25 cellular contexts compared by ENCODE assay signal in genomic region chr10:8296090-8296741, GRCh38.
DNase-seq lines count a peak whose midpoint lies in the region; ATAC-seq and TF ChIP-seq lines count a peak whose summit lies in the region.
"Had no signal": no experiment of that assay in that cellular context is flagged by ENCODE, and none has a peak within 500 bp of the region (broad histone marks: within the 10 kb centered on the region; RNA-seq: fewer than 3 reads in every experiment).

No MANE protein-coding gene starts in this region.

- no peak overlapping the region for H2BK15ac ChIP-seq in H9 (ENCODE audit: low read depth, low read length)

- H4K20me1 ChIP-seq in H9 (ENCODE audit: control insufficient read depth, insufficient read depth, insufficient read length) (no peaks in the 10 kb centered on the region), PC-3 (ENCODE audit: low read length) (no peaks in the 10 kb centered on the region), osteoblast (ENCODE audit: insufficient read depth, low read length) (no peaks in the 10 kb centered on the region)

- DNase-seq in H9 (peak; percentile 72), PC-3 (no peak), progenitor cell of endocrine pancreas (ENCODE audit: low spot score, unreplicated experiment) (no peak), osteoblast (ENCODE audit: insufficient read length, low spot score, missing footprints) (no peak)
- no peak for DNase-seq in activated T-cell treated with anti-CD3 and anti-CD28 coated beads, Interleukin-2, amount 50 U/mL, for 1 hour
- no peak for DNase-seq in activated CD4-positive, alpha-beta T cell treated with anti-CD3 and anti-CD28 coated beads, Interleukin-2, amount 10 ng/mL, durations not matched to agents 7 days and 5 days
- DNase-seq: activated CD4-positive, alpha-beta T cell treated with anti-CD3 and anti-CD28 coated beads for 36 hours; activated naive CD4-positive, alpha-beta T cell treated with anti-CD3 and anti-CD28 coated beads for 36 hours; Calu3; colonic mucosa; DND-41; KBM-7; left cardiac atrium; MG63; NCI-H2171; NCI-H510A treated with DMSO at 0.1 percent for 48 hours; occipital lobe; stimulated activated CD4-positive, alpha-beta T cell treated with anti-CD3 and anti-CD28 coated beads, Interleukin-4, amount 100 ng/mL, for 1 hour had no signal

- H3K27ac Mint-ChIP-seq in H9 = peak overlapping the region in 1 of 3 experiments; percentile 54; a peak in 1 of 7 replicates
- H3K27ac Mint-ChIP-seq in progenitor cell of endocrine pancreas = no peak overlapping the region
- H3K27ac Mint-ChIP-seq in activated CD4-positive, alpha-beta T cell treated with anti-CD3 and anti-CD28 coated beads, Interleukin-2, amount 10 ng/mL, durations not matched to agents 7 days and 5 days = no peak overlapping the region
- H3K27ac Mint-ChIP-seq: activated CD4-positive, alpha-beta T cell treated with anti-CD3 and anti-CD28 coated beads for 36 hours; activated naive CD4-positive, alpha-beta T cell treated with anti-CD3 and anti-CD28 coated beads for 36 hours; stimulated activated memory B cell treated with anti-CD40 and anti-IgM and Interleukin-4, amounts not matched to agents 10 μg/mL and 1 μg/mL and 100 μg/mL, for 72 hours had no signal

- H3K79me2 ChIP-seq in H9 (ENCODE audit: insufficient read depth, low read length) = no peaks in the 10 kb centered on the region
- no peaks in the 10 kb centered on the region for H3K79me2 ChIP-seq in PC-3 (ENCODE audit: low read length)
- H3K79me2 ChIP-seq in osteoblast (ENCODE audit: insufficient read depth, low read length) = no peaks in the 10 kb centered on the region

- H3K9me2 ChIP-seq in PC-3 (replicated peaks; ENCODE audit: low read length) = no peaks in the 10 kb centered on the region

- H3K9me3 Mint-ChIP-seq in H9 (no peaks in the 10 kb centered on the region; a peak in 1 of 5 replicates), progenitor cell of endocrine pancreas (ENCODE audit: low read depth) (no peaks in the 10 kb centered on the region)
- no peaks in the 10 kb centered on the region for H3K9me3 Mint-ChIP-seq in activated CD4-positive, alpha-beta T cell treated with anti-CD3 and anti-CD28 coated beads, Interleukin-2, amount 10 ng/mL, durations not matched to agents 7 days and 5 days
- H3K9me3 Mint-ChIP-seq: activated naive CD4-positive, alpha-beta T cell treated with anti-CD3 and anti-CD28 coated beads for 36 hours had no signal

- H3K23me2 ChIP-seq in H9 (ENCODE audit: insufficient read length, low read depth, low read length, poor library complexity, severe bottlenecking) = peaks cover 3% of the 10 kb centered on the region

- H3K9me3 ChIP-seq in H9 (ENCODE audit: control insufficient read depth, low read depth, low read length) = no peaks in the 10 kb centered on the region
- no peaks in the 10 kb centered on the region for H3K9me3 ChIP-seq in PC-3 (ENCODE audit: low read length)
- no peaks in the 10 kb centered on the region for H3K9me3 ChIP-seq in iPS-18a (ENCODE audit: control insufficient read depth, low read depth, low read length)
- no peaks in the 10 kb centered on the region for H3K9me3 ChIP-seq in osteoblast (ENCODE audit: low read depth, low read length)
- H3K9me3 ChIP-seq: colonic mucosa, gastroesophageal sphincter, HAP-1, MG63, SJSA1, suprapubic skin had no signal

- H3K27ac ChIP-seq in H9 (ENCODE audit: insufficient read length, low read depth, low read length) = no peak overlapping the region
- no peak overlapping the region for H3K27ac ChIP-seq in PC-3 (ENCODE audit: low read length)
- no peak overlapping the region for H3K27ac ChIP-seq in iPS-18a (ENCODE audit: low read length)
- no peak overlapping the region for H3K27ac ChIP-seq in osteoblast (ENCODE audit: low read depth, low read length)
- H3K27ac ChIP-seq: C4-2B, colonic mucosa, gastroesophageal sphincter, SJSA1, suprapubic skin had no signal

- H3K4me2 ChIP-seq in H9 (ENCODE audit: insufficient read depth, insufficient read length, low read length) (peak overlapping the region; percentile 35), PC-3 (ENCODE audit: low read length) (0 out of 2 replicates have a peak overlapping the region, but pooled peaks have one; percentile 26), osteoblast (ENCODE audit: insufficient read depth, low read length) (no peak overlapping the region)

- no peak overlapping the region for H3K14ac ChIP-seq in H9 (ENCODE audit: insufficient read depth, low read length)

- H3K4ac ChIP-seq in H9 (ENCODE audit: low read depth, low read length) = no peak overlapping the region

- no peak for TF ChIP-seq CTCF in H9 (conservative IDR thresholded peaks at IDR 0.05)
- TF ChIP-seq CTCF in PC-3 (conservative IDR thresholded peaks at IDR 0.05; ENCODE audit: low read depth, low read length) = no peak
- no peak for TF ChIP-seq CTCF in progenitor cell of endocrine pancreas (IDR thresholded peaks at IDR 0.05; ENCODE audit: unreplicated experiment)
- TF ChIP-seq CTCF in osteoblast (IDR thresholded peaks at IDR 0.05; ENCODE audit: extremely low read depth, low read depth, low read length) = no peak

- no peak overlapping the region for H4K91ac ChIP-seq in H9 (ENCODE audit: insufficient read length, low read depth, low read length)

- H3K56ac ChIP-seq in H9 (ENCODE audit: insufficient read length, low read depth, low read length) = no peak overlapping the region

- intact Hi-C loops in PC-3 (cut with micrococcal nuclease) = no loop called here

- H3K36me3 Mint-ChIP-seq in H9 (ENCODE audit: insufficient read depth in 1 of 3, low read depth in 3 of 3) (no peaks in the 10 kb centered on the region), progenitor cell of endocrine pancreas (ENCODE audit: insufficient read depth) (no peaks in the 10 kb centered on the region)
- no peaks in the 10 kb centered on the region for H3K36me3 Mint-ChIP-seq in activated CD4-positive, alpha-beta T cell treated with anti-CD3 and anti-CD28 coated beads, Interleukin-2, amount 10 ng/mL, durations not matched to agents 7 days and 5 days (ENCODE audit: low read depth)
- H3K36me3 Mint-ChIP-seq: stimulated activated memory B cell treated with anti-CD40 and anti-IgM and Interleukin-4, amounts not matched to agents 10 μg/mL and 1 μg/mL and 100 μg/mL, for 72 hours had no signal

- CTCF ChIA-PET in PC-3 (lab: Charles Lee) = no interaction called here
- CTCF ChIA-PET in activated CD4-positive, alpha-beta T cell treated with anti-CD3 and anti-CD28 coated beads, Interleukin-2, amount 10 ng/mL, durations not matched to agents 7 days and 5 days (lab: Charles Lee) = no interaction called here

- H3K23ac ChIP-seq in H9 (ENCODE audit: insufficient read length, low read depth, low read length) = no peak overlapping the region

- H3T11ph ChIP-seq in H9 (ENCODE audit: low read length) = no peak overlapping the region

- H2BK5ac ChIP-seq in H9 (ENCODE audit: insufficient read length, low read length) = no peak overlapping the region

- H3F3A ChIP-seq in PC-3 (ENCODE audit: low read length, unreplicated experiment) = no peaks in the 10 kb centered on the region

- peaks cover 2% of the 10 kb centered on the region; the same call in 1 of the 2 replicates for H3K4me1 ChIP-seq in H9 (ENCODE audit: insufficient read depth, low read length)
- 0 out of 2 replicates have a peak, but pooled peaks cover 4% of the 10 kb centered on the region for H3K4me1 ChIP-seq in PC-3 (ENCODE audit: insufficient read depth, low read length)
- no peaks in the 10 kb centered on the region for H3K4me1 ChIP-seq in iPS-18a (ENCODE audit: control insufficient read depth, low read depth, low read length)
- no peaks in the 10 kb centered on the region for H3K4me1 ChIP-seq in osteoblast (ENCODE audit: insufficient read depth, low read length)
- H3K4me1 ChIP-seq: colonic mucosa, gastroesophageal sphincter, HAP-1, SJSA1 had no signal

- no peaks in the 10 kb centered on the region for H3K36me3 ChIP-seq in PC-3 (ENCODE audit: low read depth, low read length)
- no peaks in the 10 kb centered on the region for H3K36me3 ChIP-seq in iPS-18a (ENCODE audit: control insufficient read depth, low read depth, low read length)
- no peaks in the 10 kb centered on the region for H3K36me3 ChIP-seq in osteoblast (ENCODE audit: insufficient read depth, low read length)
- H3K36me3 ChIP-seq: colonic mucosa, gastroesophageal sphincter, HAP-1, MG63, SJSA1, suprapubic skin had no signal

- BruUV-seq in PC-3 (replicated peaks; lab: Mats Ljungman, UMichigan) = no TSS peak

- no peak overlapping the region for H2BK120ac ChIP-seq in H9 (ENCODE audit: low read depth, low read length, poor library complexity, severe bottlenecking)

- H2BK12ac ChIP-seq in H9 (ENCODE audit: insufficient read length, low read depth, low read length) = no peak overlapping the region

- H2AK5ac ChIP-seq in H9 (ENCODE audit: insufficient read length, low read length) = no peak overlapping the region

- no CpG with 5 or more reads among the region's 22 CpGs for WGBS in H9 (ENCODE audit: extremely low coverage, insufficient read length, low lambda C conversion rate)

- POLR2A ChIA-PET in PC-3 (lab: Charles Lee; ENCODE audit: unreplicated experiment) = no interaction called here
- POLR2A ChIA-PET in activated CD4-positive, alpha-beta T cell treated with anti-CD3 and anti-CD28 coated beads, Interleukin-2, amount 10 ng/mL, durations not matched to agents 7 days and 5 days (lab: Charles Lee) = no interaction called here

- H3K4me3 ChIP-seq in PC-3 (ENCODE audit: low read length) = no peak overlapping the region
- H3K4me3 ChIP-seq in iPS-18a (ENCODE audit: low read length) = peak overlapping the region; percentile 55
- H3K4me3 ChIP-seq in osteoblast (ENCODE audit: insufficient read depth, low read length) = no peak overlapping the region
- H3K4me3 ChIP-seq: colonic mucosa, gastroesophageal sphincter, HAP-1, MG63, SJSA1, suprapubic skin had no signal

- H3K27me3 Mint-ChIP-seq in H9 (ENCODE audit: low read depth) = peaks cover 41% of the 10 kb centered on the region
- peaks cover 68% of the 10 kb centered on the region for H3K27me3 Mint-ChIP-seq in progenitor cell of endocrine pancreas
- peaks cover 12% of the 10 kb centered on the region for H3K27me3 Mint-ChIP-seq in activated CD4-positive, alpha-beta T cell treated with anti-CD3 and anti-CD28 coated beads, Interleukin-2, amount 10 ng/mL, durations not matched to agents 7 days and 5 days
- H3K27me3 Mint-ChIP-seq: activated CD4-positive, alpha-beta T cell treated with anti-CD3 and anti-CD28 coated beads for 36 hours; stimulated activated memory B cell treated with anti-CD40 and anti-IgM and Interleukin-4, amounts not matched to agents 10 μg/mL and 1 μg/mL and 100 μg/mL, for 72 hours had no signal

- H2AFZ ChIP-seq in H9 (ENCODE audit: low read length) (peak overlapping the region; percentile 22), PC-3 (ENCODE audit: low read length) (no peak overlapping the region), osteoblast (ENCODE audit: low read length) (no peak overlapping the region)

- H3K9ac ChIP-seq in H9 (ENCODE audit: extremely low read depth, insufficient read length, low read length) (no peak overlapping the region), PC-3 (ENCODE audit: low read length) (no peak overlapping the region), iPS-18a (ENCODE audit: low read length) (peak overlapping the region; percentile 13)

- peak overlapping the region; percentile 45 for H3K18ac ChIP-seq in H9 (ENCODE audit: insufficient read length, low read depth, low read length)

- peaks cover 16 to 17% of the 10 kb centered on the region in 2 experiments for H3K4me1 Mint-ChIP-seq in H9
- H3K4me1 Mint-ChIP-seq in progenitor cell of endocrine pancreas (ENCODE audit: low read depth) = peaks cover 5% of the 10 kb centered on the region
- H3K4me1 Mint-ChIP-seq in activated CD4-positive, alpha-beta T cell treated with anti-CD3 and anti-CD28 coated beads, Interleukin-2, amount 10 ng/mL, durations not matched to agents 7 days and 5 days = no peaks in the 10 kb centered on the region
- H3K4me1 Mint-ChIP-seq: activated CD4-positive, alpha-beta T cell treated with anti-CD3 and anti-CD28 coated beads for 36 hours; stimulated activated memory B cell treated with anti-CD40 and anti-IgM and Interleukin-4, amounts not matched to agents 10 μg/mL and 1 μg/mL and 100 μg/mL, for 72 hours had no signal

- H3K79me1 ChIP-seq in H9 (ENCODE audit: insufficient read depth, low read depth, low read length, poor library complexity, severe bottlenecking) = no peaks in the 10 kb centered on the region

- no peak overlapping the region for H2BK20ac ChIP-seq in H9 (ENCODE audit: low read depth, low read length, poor library complexity, severe bottlenecking)

- H3K4me3 Mint-ChIP-seq in H9 (peak overlapping the region; percentile 66 to 69; a peak in 4 of 5 replicates), progenitor cell of endocrine pancreas (ENCODE audit: low read depth) (peak overlapping the region; percentile 61)
- no peak overlapping the region for H3K4me3 Mint-ChIP-seq in activated CD4-positive, alpha-beta T cell treated with anti-CD3 and anti-CD28 coated beads, Interleukin-2, amount 10 ng/mL, durations not matched to agents 7 days and 5 days
- H3K4me3 Mint-ChIP-seq: activated CD4-positive, alpha-beta T cell treated with anti-CD3 and anti-CD28 coated beads for 36 hours; activated naive CD4-positive, alpha-beta T cell treated with anti-CD3 and anti-CD28 coated beads for 36 hours; stimulated activated memory B cell treated with anti-CD40 and anti-IgM and Interleukin-4, amounts not matched to agents 10 μg/mL and 1 μg/mL and 100 μg/mL, for 72 hours had no signal

- ATAC-seq in PC-3 = no peak
- ATAC-seq: activated CD4-positive, alpha-beta T cell treated with anti-CD3 and anti-CD28 coated beads for 36 hours; gastroesophageal sphincter; left cardiac atrium; stimulated activated memory B cell treated with anti-CD40 and anti-IgM and Interleukin-4, amounts not matched to agents 10 μg/mL and 1 μg/mL and 100 μg/mL, for 72 hours had no signal

- H3K27me3 ChIP-seq in H9 (ENCODE audit: insufficient read depth, low read length) = no peaks in the 10 kb centered on the region; the same call in 1 of the 2 replicates
- peaks cover 58% of the 10 kb centered on the region for H3K27me3 ChIP-seq in PC-3 (ENCODE audit: low read length)
- H3K27me3 ChIP-seq in iPS-18a (ENCODE audit: control insufficient read depth, insufficient read depth, low read length) = peaks cover 22% of the 10 kb centered on the region
- no peaks in the 10 kb centered on the region for H3K27me3 ChIP-seq in osteoblast (ENCODE audit: insufficient read depth, low read length)
- H3K27me3 ChIP-seq: colonic mucosa had no signal

- no peak overlapping the region for H4K8ac ChIP-seq in H9 (replicated peaks; ENCODE audit: insufficient read length, low read depth, low read length)

- peak overlapping the region; percentile 33 for H4K5ac ChIP-seq in H9 (ENCODE audit: insufficient read length, low read depth, low read length)
